ENCODE assay signal across 25 cellular contexts in genomic region chr7:68121655-68122054, GRCh38.
"Had no signal": no experiment of that assay in that cellular context is flagged by ENCODE, and none has a peak within 500 bp of the region (broad histone marks: within the 10 kb centered on the region; RNA-seq: fewer than 3 reads in every experiment).

No MANE protein-coding gene starts in this region.

- FAIRE-seq: HepG2, RCC 7860 had no signal

- DNase-seq: IMR-90, Karpas-422, KG1, MM.1S, MV-4-11, NCI-H1048, NCI-H1105, NCI-H1417, NCI-H1436 treated with DMSO at 0.1 percent for 48 hours, NCI-H187, NCI-H2029, NCI-H2081 treated with DMSO at 0.1 percent for 48 hours, NCI-H2171, NCI-H226, NCI-H446, NCI-H510A, NCI-H524 treated with DMSO at 0.1 percent for 48 hours, NCI-H69, NCI-H774, Right ventricle myocardium superior, RPMI8226, SIG-M5 had no signal

- H3K36me3 ChIP-seq: SJSA1 had no signal

- H3K4me3 ChIP-seq: SJSA1 had no signal

- H3K4me1 ChIP-seq: SJSA1 had no signal

- H3K27me3 ChIP-seq: SJSA1 had no signal
